Comparison of ENCODE assay signal across 8 cellular contexts in genomic region chr1:147072371-147073061, GRCh38.
DNase-seq lines count a peak whose midpoint lies in the region; ATAC-seq and TF ChIP-seq lines count a peak whose summit lies in the region.

No MANE protein-coding gene starts in this region.

- peaks cover 3% of the 10 kb centered on the region for H3K9me3 Mint-ChIP-seq in activated T-cell treated with anti-CD3 and anti-CD28 coated beads, Interleukin-2, amount 50 U/mL, for 24 hours

- no peaks in the 10 kb centered on the region for H4K20me1 ChIP-seq in hepatocyte (ENCODE audit: insufficient read depth, poor library complexity, severe bottlenecking)

- H3K36me3 Mint-ChIP-seq in activated T-cell treated with anti-CD3 and anti-CD28 coated beads, Interleukin-2, amount 50 U/mL, for 24 hours (ENCODE audit: low read depth), result no peaks in the 10 kb centered on the region

- H3K4me3 ChIP-seq in hepatocyte, result no peak overlapping the region

- no peaks in the 10 kb centered on the region for H3K79me2 ChIP-seq in hepatocyte

- H3K27ac ChIP-seq in hepatocyte, result peak overlapping the region; percentile 47

- peak overlapping the region; percentile 80 for H3K4me3 Mint-ChIP-seq in activated T-cell treated with anti-CD3 and anti-CD28 coated beads, Interleukin-2, amount 50 U/mL, for 24 hours

- H3K9me3 ChIP-seq in hepatocyte (ENCODE audit: low read depth), result no peaks in the 10 kb centered on the region

- no peaks in the 10 kb centered on the region for H3K9me2 ChIP-seq in hepatocyte (replicated peaks; ENCODE audit: insufficient read depth)

- H3K27me3 ChIP-seq in hepatocyte, result peaks cover 13% of the 10 kb centered on the region

- ATAC-seq in GM19438 (IDR thresholded peaks at IDR 0.05; ENCODE audit: low read depth, unreplicated experiment), result peak; percentile 58
- ATAC-seq in sciatic nerve, result peak; percentile 45
- ATAC-seq in HG02938 (IDR thresholded peaks at IDR 0.05; ENCODE audit: unreplicated experiment), result no peak
- ATAC-seq in GM21619 (IDR thresholded peaks at IDR 0.05; ENCODE audit: unreplicated experiment), result no peak

- H2AFZ ChIP-seq in hepatocyte, result peak overlapping the region; percentile 78

- peak overlapping the region; percentile 4 for H3K27ac Mint-ChIP-seq in activated T-cell treated with anti-CD3 and anti-CD28 coated beads, Interleukin-2, amount 50 U/mL, for 24 hours

- intact Hi-C loops in sciatic nerve (cut with DNase I), result no loop called here

- no peaks in the 10 kb centered on the region for H3K4me1 ChIP-seq in hepatocyte (ENCODE audit: insufficient read depth)

- peaks cover 72% of the 10 kb centered on the region for H3K27me3 Mint-ChIP-seq in activated T-cell treated with anti-CD3 and anti-CD28 coated beads, Interleukin-2, amount 50 U/mL, for 24 hours

- H3K4me1 Mint-ChIP-seq in activated T-cell treated with anti-CD3 and anti-CD28 coated beads, Interleukin-2, amount 50 U/mL, for 24 hours (ENCODE audit: low read depth), result peaks cover 25% of the 10 kb centered on the region

- H3K4me2 ChIP-seq in hepatocyte, result peak overlapping the region; percentile 87

- no peaks in the 10 kb centered on the region for H3K36me3 ChIP-seq in hepatocyte (replicated peaks; ENCODE audit: insufficient read depth, low read depth)

- DNase-seq in activated T-cell treated with anti-CD3 and anti-CD28 coated beads, Interleukin-2, amount 50 U/mL, for 24 hours, result peak; percentile 52
- DNase-seq in hepatocyte (ENCODE audit: low spot score), result peak; percentile 41
- DNase-seq in sciatic nerve (ENCODE audit: low spot score), result no peak
- no peak for DNase-seq in DMS 273 treated with DMSO at 0.1 percent for 48 hours (lab: John Stamatoyannopoulos, UW)
- DNase-seq in NCI-H2029 treated with DMSO at 0.1 percent for 48 hours (lab: John Stamatoyannopoulos, UW), result no peak

- 14% methylated on average over 39 of the region's 40 CpGs for WGBS in hepatocyte (ENCODE audit: low lambda C conversion rate, missing lambda C conversion rate)

- TF ChIP-seq CTCF in hepatocyte (IDR thresholded peaks at IDR 0.05; ENCODE audit: poor library complexity), result no peak

Comparison
In these comparisons a context has a peak if more than half of its experiments do, and no peak if none do; other contexts are left out.
1. ATAC-seq: peak in GM19438 (single experiment) and sciatic nerve (single experiment); none in HG02938 (single experiment) and GM21619 (single experiment).
2. DNase-seq: peak in activated T-cell treated with anti-CD3 and anti-CD28 coated beads, Interleukin-2, amount 50 U/mL, for 24 hours (single experiment) and hepatocyte (single experiment); none in sciatic nerve (single experiment), DMS 273 treated with DMSO at 0.1 percent for 48 hours (single experiment) and NCI-H2029 treated with DMSO at 0.1 percent for 48 hours (single experiment).